Comparison of ENCODE assay signal across 11 cellular contexts in genomic region chr6:31690231-31691077, GRCh38. TPM values are rescaled to one million over a fixed set of nuclear protein-coding genes. Genes with fewer than 3 reads are reported as not detected.
A peak's percentile ranks its signal among the peaks of the same experiment; 100 is the strongest.
DNase-seq lines count a peak whose midpoint lies in the region; ATAC-seq and TF ChIP-seq lines count a peak whose summit lies in the region.
"Had no signal": no experiment of that assay in that cellular context is flagged by ENCODE, and none has a peak within 500 bp of the region (broad histone marks: within the 10 kb centered on the region; RNA-seq: fewer than 3 reads in every experiment).

No MANE protein-coding gene starts in this region.

- CTCF ChIA-PET in PC-9 (lab: Charles Lee): interaction anchor here (0.5 kb wide), 1 partner anchor 231 kb away, joined by 3 read pairs; no protein-coding TSS in a partner anchor

- H4K20me1 ChIP-seq in PC-9 (ENCODE audit: insufficient read depth): no peaks in the 10 kb centered on the region
- H4K20me1 ChIP-seq: BLaER1 had no signal

- H3K9me2 ChIP-seq in PC-9 (ENCODE audit: insufficient read depth): no peaks in the 10 kb centered on the region

- peak overlapping the region in 5 of 7 donors; percentile 4 to 78 (median 61) for H3K27ac Mint-ChIP-seq in CD14-positive monocyte

- H3K4me1 Mint-ChIP-seq in CD14-positive monocyte: peaks cover 14% of the 10 kb centered on the region

- H3K4me1 ChIP-seq in PC-9 (replicated peaks; ENCODE audit: insufficient read depth): no peaks in the 10 kb centered on the region; the same call in 1 of the 2 replicates
- H3K4me1 ChIP-seq in lower lobe of right lung: no peaks in the 10 kb centered on the region

- peaks cover 0 to 6% (median 1%) of the 10 kb centered on the region in 3 donors for H3K27me3 Mint-ChIP-seq in CD14-positive monocyte (ENCODE audit: low read depth in 3 of 3)

- no peak overlapping the region for H3K27ac ChIP-seq in PC-9
- peak overlapping the region; percentile 33 for H3K27ac ChIP-seq in lower lobe of right lung
- H3K27ac ChIP-seq: BLaER1 had no signal

- H3K4me3 Mint-ChIP-seq in CD14-positive monocyte: no peak overlapping the region

- intact Hi-C loops in CD14-positive monocyte (cut with micrococcal nuclease) (no loop called here), PC-9 (cut with micrococcal nuclease; ENCODE audit: unreplicated experiment) (no loop called here), lower lobe of right lung (cut with DNase I) (no loop called here), lower leg skin (cut with DNase I; ENCODE audit: low total_unique reads) (no loop called here)

- TF ChIP-seq POLR2A in lower leg skin (IDR thresholded peaks at IDR 0.05): no peak

- BruUV-seq in PC-9 (replicated peaks; lab: Mats Ljungman, UMichigan): TSS peak; percentile 50

- H3K4me3 ChIP-seq in PC-9 (no peak overlapping the region), lower lobe of right lung (no peak overlapping the region), lower leg skin (ENCODE audit: low read depth, poor library complexity, severe bottlenecking) (no peak overlapping the region)
- H3K4me3 ChIP-seq: BLaER1 had no signal

- no peaks in the 10 kb centered on the region; the same call in 1 of the 2 replicates for H3F3A ChIP-seq in PC-9 (ENCODE audit: insufficient read depth, low read depth)

- H3K27me3 ChIP-seq in PC-9 (ENCODE audit: insufficient read depth, low read depth) (no peaks in the 10 kb centered on the region), lower lobe of right lung (ENCODE audit: low read depth) (no peaks in the 10 kb centered on the region)
- H3K27me3 ChIP-seq: BLaER1 had no signal

- ATAC-seq in lower lobe of right lung: no peak
- ATAC-seq in GM19351 (IDR thresholded peaks at IDR 0.05; ENCODE audit: unreplicated experiment): no peak

- no peak overlapping the region for H2AFZ ChIP-seq in PC-9

- POLR2A ChIA-PET in PC-9 (lab: Charles Lee; ENCODE audit: unreplicated experiment): interaction anchor here (0.7 kb wide), 1 partner anchor 9 kb away, joined by 3 read pairs; no protein-coding TSS in a partner anchor

- H3K9me3 Mint-ChIP-seq in CD14-positive monocyte: no peaks in the 10 kb centered on the region

- no peak overlapping the region for H3K4me2 ChIP-seq in PC-9
- H3K4me2 ChIP-seq: BLaER1 had no signal

- TF ChIP-seq CTCF in CD14-positive monocyte (IDR thresholded peaks at IDR 0.05) (no peak), PC-9 (conservative IDR thresholded peaks at IDR 0.05) (no peak), lower lobe of right lung (IDR thresholded peaks at IDR 0.05) (no peak), lower leg skin (IDR thresholded peaks at IDR 0.05) (no peak)

- no peaks in the 10 kb centered on the region for H3K9me3 ChIP-seq in PC-9 (ENCODE audit: insufficient read depth, low read depth)
- no peaks in the 10 kb centered on the region for H3K9me3 ChIP-seq in lower lobe of right lung
- H3K9me3 ChIP-seq: BLaER1 had no signal

- 68 to 76% methylated on average over 10 of the region's 10 CpGs for WGBS in lower leg skin, 2 donors

- H3K36me3 ChIP-seq in PC-9 (ENCODE audit: low read depth) (no peaks in the 10 kb centered on the region), lower lobe of right lung (peaks cover 100% of the 10 kb centered on the region)

- H3K36me3 Mint-ChIP-seq in CD14-positive monocyte: peaks cover 90 to 94% of the 10 kb centered on the region in 2 donors

- H3K79me2 ChIP-seq in PC-9 (ENCODE audit: low read depth): no peaks in the 10 kb centered on the region

- DNase-seq in CD14-positive monocyte (ENCODE audit: low spot score) (no peak), PC-9 (peak in 1 of 2 experiments; percentile 20), lower lobe of right lung (no peak), lower leg skin (ENCODE audit: low spot score in 2 of 2) (no peak), hepatic stellate cell (ENCODE audit: low spot score) (no peak)
- DNase-seq: activated CD4-positive, alpha-beta T cell treated with anti-CD3 and anti-CD28 coated beads for 1 hour; kidney; NCI-H2107 had no signal

RNA-seq across cellular contexts. Expression of gene LY6G5C, which starts 9.6 kb away (rescaled TPM):
- polyA plus RNA-seq in CD14-positive monocyte: 1 to 10 TPM; 4.8 to 5.8 TPM
- total RNA-seq in PC-9 (2021): 2.6 and 3.7 TPM in 2 replicates
- total RNA-seq in lower lobe of right lung: 2.9 TPM
- total RNA-seq in lower leg skin: 1 to 10 TPM in 1 of 4 donors, not detected in 3; 1.6 TPM

RNA-seq across cellular contexts. Expression of gene ABHD16A, which starts 12.7 kb away (rescaled TPM):
- polyA plus RNA-seq in CD14-positive monocyte: 10 to 100 TPM; 53.0 to 56.0 TPM
- total RNA-seq in PC-9 (2021): 31.3 and 35.2 TPM in 2 replicates
- total RNA-seq in lower lobe of right lung: 56.4 TPM
- total RNA-seq in lower leg skin: 10 to 100 TPM; 49.9 to 61.8 (median 52.0) TPM

RNA-seq across cellular contexts. Expression of gene LY6G6F, which starts 16.2 kb away (rescaled TPM):
- polyA plus RNA-seq in CD14-positive monocyte: under 1 TPM in 1 of 2 donors, not detected in 1; 0.51 TPM
- total RNA-seq in PC-9 (2021): not detected in 2 replicates
- total RNA-seq in lower lobe of right lung: 0.97 TPM
- not detected for total RNA-seq in lower leg skin
- total RNA-seq: kidney had no signal
- polyA plus RNA-seq: esophagus had no signal

RNA-seq across cellular contexts. Expression of gene LY6G5B, which starts 20.7 kb away (rescaled TPM):
- polyA plus RNA-seq in CD14-positive monocyte: under 1 TPM in 1 of 2 donors, not detected in 1; 0.17 TPM
- total RNA-seq in PC-9 (2021) (20.9 and 24.0 TPM in 2 replicates), lower lobe of right lung (11.0 TPM), lower leg skin (10 to 100 TPM in 1 of 4 donors, 1 to 10 TPM in 3; 4.2 to 21.3 (median 7.1) TPM)

RNA-seq across cellular contexts. Expression of gene CSNK2B, which starts 24.6 kb away (rescaled TPM):
- polyA plus RNA-seq in CD14-positive monocyte: 100 to 1,000 TPM; 195 to 227 TPM
- 152 and 173 TPM in 2 replicates for total RNA-seq in PC-9 (2021)
- 117 TPM for total RNA-seq in lower lobe of right lung
- 100 to 1,000 TPM; 328 to 447 (median 416) TPM for total RNA-seq in lower leg skin
